8 cellular contexts compared by ENCODE assay signal in genomic region chr13:75550159-75550567, GRCh38. TPM values are rescaled to one million over a fixed set of nuclear protein-coding genes. Genes with fewer than 3 reads are reported as not detected.
DNase-seq lines count a peak whose midpoint lies in the region; ATAC-seq and TF ChIP-seq lines count a peak whose summit lies in the region.

No MANE protein-coding gene starts in this region.

- DNase-seq in activated CD8-positive, alpha-beta memory T cell treated with anti-CD3 and anti-CD28 coated beads, Interleukin-2, amount 10 ng/mL, durations not matched to agents 7 days and 5 days: peak; percentile 47
- DNase-seq in activated CD8-positive, alpha-beta memory T cell treated with anti-CD3 and anti-CD28 coated beads, Interleukin-2, amount 50 U/mL, for 48 hours: no peak
- DNase-seq in NCI-H146 (lab: John Stamatoyannopoulos, UW) (peak; percentile 59), foreskin keratinocyte (peak; percentile 65 to 83), psoas muscle (no peak), middle frontal gyrus (ENCODE audit: extremely low spot score, low spot score) (no peak)
- DNase-seq in activated T-cell treated with anti-CD3 and anti-CD28 coated beads, Interleukin-2, amount 50 U/mL, for 4 hours: no peak

- H3K36me3 ChIP-seq in psoas muscle (ENCODE audit: insufficient read depth in 1 of 2, low read depth in 1 of 2): peaks cover 0 to 13% of the 10 kb centered on the region in 2 donors

- no peaks in the 10 kb centered on the region for H3K27me3 ChIP-seq in foreskin keratinocyte
- H3K27me3 ChIP-seq in psoas muscle (ENCODE audit: insufficient read depth in 3 of 3, low read length in 2 of 3): no peaks in the 10 kb centered on the region

- H3K4me1 ChIP-seq in foreskin keratinocyte (peaks cover 5% of the 10 kb centered on the region), psoas muscle (peaks cover 16% of the 10 kb centered on the region)

- H3K4me3 ChIP-seq in psoas muscle: peak overlapping the region; percentile 85

- H3K9me3 ChIP-seq in psoas muscle: no peaks in the 10 kb centered on the region

- WGBS in psoas muscle, 3 donors: 3 to 4% (median 3%) methylated on average over 10 of the region's 10 CpGs

- H3K4me1 Mint-ChIP-seq in activated CD8-positive, alpha-beta memory T cell treated with anti-CD3 and anti-CD28 coated beads, Interleukin-2, amount 10 ng/mL, durations not matched to agents 7 days and 5 days: peaks cover 42% of the 10 kb centered on the region
- peaks cover 46% of the 10 kb centered on the region for H3K4me1 Mint-ChIP-seq in activated T-cell treated with anti-CD3 and anti-CD28 coated beads, Interleukin-2, amount 50 U/mL, for 4 hours (ENCODE audit: low read depth)

- ATAC-seq in activated CD8-positive, alpha-beta memory T cell treated with anti-CD3 and anti-CD28 coated beads, Interleukin-2, amount 10 ng/mL, durations not matched to agents 7 days and 5 days: no peak
- peak; percentile 10 for ATAC-seq in HG02571 (IDR thresholded peaks at IDR 0.05; ENCODE audit: unreplicated experiment)
- peak in 1 of 2 donors; percentile 9 for ATAC-seq in activated T-cell treated with anti-CD3 and anti-CD28 coated beads, Interleukin-2, amount 50 U/mL, for 4 hours
- ATAC-seq in foreskin keratinocyte: peak; percentile 71
- ATAC-seq in psoas muscle: peak in 3 of 4 donors; percentile 15 to 49 (median 32)

- intact Hi-C loops in psoas muscle (cut with DNase I): no loop called here

- peak overlapping the region; percentile 95 for H3K27ac Mint-ChIP-seq in activated CD8-positive, alpha-beta memory T cell treated with anti-CD3 and anti-CD28 coated beads, Interleukin-2, amount 10 ng/mL, durations not matched to agents 7 days and 5 days

- CTCF ChIA-PET in activated CD8-positive, alpha-beta memory T cell treated with anti-CD3 and anti-CD28 coated beads, Interleukin-2, amount 10 ng/mL, durations not matched to agents 7 days and 5 days (lab: Charles Lee): interaction anchor here (0.6 to 1.6 kb wide), 4 partner anchors 12 to 176 kb away, joined by 3 to 10 read pairs (median 4); partner anchors contain the start of gene COMMD6

- H3K27ac ChIP-seq in foreskin keratinocyte: peak overlapping the region; percentile 92
- peak overlapping the region; percentile 92 for H3K27ac ChIP-seq in psoas muscle

- peaks cover 20% of the 10 kb centered on the region for H3K36me3 Mint-ChIP-seq in activated CD8-positive, alpha-beta memory T cell treated with anti-CD3 and anti-CD28 coated beads, Interleukin-2, amount 10 ng/mL, durations not matched to agents 7 days and 5 days
- peaks cover 21% of the 10 kb centered on the region for H3K36me3 Mint-ChIP-seq in activated T-cell treated with anti-CD3 and anti-CD28 coated beads, Interleukin-2, amount 50 U/mL, for 4 hours (ENCODE audit: insufficient read depth)

- no peaks in the 10 kb centered on the region for H3K27me3 Mint-ChIP-seq in activated CD8-positive, alpha-beta memory T cell treated with anti-CD3 and anti-CD28 coated beads, Interleukin-2, amount 10 ng/mL, durations not matched to agents 7 days and 5 days
- no peaks in the 10 kb centered on the region for H3K27me3 Mint-ChIP-seq in activated T-cell treated with anti-CD3 and anti-CD28 coated beads, Interleukin-2, amount 50 U/mL, for 4 hours (ENCODE audit: low read depth)

- H3K9me3 Mint-ChIP-seq in activated CD8-positive, alpha-beta memory T cell treated with anti-CD3 and anti-CD28 coated beads, Interleukin-2, amount 10 ng/mL, durations not matched to agents 7 days and 5 days (ENCODE audit: low read depth): no peaks in the 10 kb centered on the region
- no peaks in the 10 kb centered on the region for H3K9me3 Mint-ChIP-seq in activated T-cell treated with anti-CD3 and anti-CD28 coated beads, Interleukin-2, amount 50 U/mL, for 4 hours

- no peak for TF ChIP-seq CTCF in foreskin keratinocyte (conservative IDR thresholded peaks at IDR 0.05)
- no peak for TF ChIP-seq CTCF in psoas muscle (IDR thresholded peaks at IDR 0.05)

- H3K4me3 Mint-ChIP-seq in activated CD8-positive, alpha-beta memory T cell treated with anti-CD3 and anti-CD28 coated beads, Interleukin-2, amount 10 ng/mL, durations not matched to agents 7 days and 5 days: peak overlapping the region; percentile 100
- peak overlapping the region; percentile 94 for H3K4me3 Mint-ChIP-seq in activated T-cell treated with anti-CD3 and anti-CD28 coated beads, Interleukin-2, amount 50 U/mL, for 4 hours

RNA-seq across cellular contexts. Expression of gene UCHL3, which starts 0.6 kb away (rescaled TPM):
- 10 to 100 TPM; 31.1 to 36.7 TPM for total RNA-seq in activated CD8-positive, alpha-beta memory T cell treated with anti-CD3 and anti-CD28 coated beads, Interleukin-2, amount 10 ng/mL, durations not matched to agents 7 days and 5 days
- total RNA-seq in activated T-cell treated with anti-CD3 and anti-CD28 coated beads, Interleukin-2, amount 50 U/mL, for 4 hours: 10 to 100 TPM; 48.7 to 56.6 (median 51.9) TPM
- total RNA-seq in foreskin keratinocyte (112 and 122 TPM in 2 replicates), psoas muscle (10 to 100 TPM; 33.8 to 52.3 (median 40.2) TPM)
- polyA plus RNA-seq in foreskin keratinocyte (133 and 146 TPM in 2 replicates), psoas muscle (10 to 100 TPM; 59.1 to 96.5 (median 68.0) TPM)

RNA-seq across cellular contexts. Expression of gene COMMD6, which starts 12.5 kb away (rescaled TPM):
- total RNA-seq in activated CD8-positive, alpha-beta memory T cell treated with anti-CD3 and anti-CD28 coated beads, Interleukin-2, amount 10 ng/mL, durations not matched to agents 7 days and 5 days: 100 to 1,000 TPM in 1 of 2 experiments, 10 to 100 TPM in 1; 97.6 to 130 TPM
- 10 to 100 TPM; 72.8 to 82.5 (median 74.3) TPM for total RNA-seq in activated T-cell treated with anti-CD3 and anti-CD28 coated beads, Interleukin-2, amount 50 U/mL, for 4 hours
- total RNA-seq in foreskin keratinocyte (137 and 149 TPM in 2 replicates), psoas muscle (10 to 100 TPM; 37.4 to 80.6 (median 56.0) TPM)
- polyA plus RNA-seq in foreskin keratinocyte (230 and 253 TPM in 2 replicates), psoas muscle (10 to 100 TPM; 34.1 to 74.3 (median 38.1) TPM)

Comparison
In these comparisons a context has a peak if more than half of its experiments do, and no peak if none do; other contexts are left out.
1. DNase-seq: peak in activated CD8-positive, alpha-beta memory T cell treated with anti-CD3 and anti-CD28 coated beads, Interleukin-2, amount 10 ng/mL, durations not matched to agents 7 days and 5 days (single experiment), NCI-H146 (single experiment) and foreskin keratinocyte (2 of 2); none in activated CD8-positive, alpha-beta memory T cell treated with anti-CD3 and anti-CD28 coated beads, Interleukin-2, amount 50 U/mL, for 48 hours (single experiment), activated T-cell treated with anti-CD3 and anti-CD28 coated beads, Interleukin-2, amount 50 U/mL, for 4 hours (single experiment), psoas muscle (0 of 2) and middle frontal gyrus (single experiment).